Comparison of ENCODE assay signal across 8 cellular contexts in genomic region chr16:70454221-70455034, GRCh38. TPM values are rescaled to one million over a fixed set of nuclear protein-coding genes. Genes with fewer than 3 reads are reported as not detected.
DNase-seq lines count a peak whose midpoint lies in the region; ATAC-seq and TF ChIP-seq lines count a peak whose summit lies in the region.

FCSK (plus strand) TSS chr16:70454595; CDS start chr16:70463191, 8,596 bp downstream.

- DNase-seq in DMS114 treated with DMSO at 0.1 percent for 48 hours (lab: John Stamatoyannopoulos, UW; ENCODE audit: unreplicated experiment) = peak; percentile 85
- peak; percentile 83 for DNase-seq in HT1080 (ENCODE audit: low read depth)
- DNase-seq in activated naive CD4-positive, alpha-beta T cell treated with Interleukin-2 at 50 U/mL for 16 hours = peak; percentile 70
- no peak for DNase-seq in glomerular endothelial cell (ENCODE audit: extremely low read depth, low read depth, low spot score)
- no peak for DNase-seq in omental fat pad (ENCODE audit: low spot score)

- peak; percentile 61 for TF ChIP-seq POLR2A in Raji (IDR thresholded peaks at IDR 0.05; ENCODE audit: insufficient read depth, low read depth, low read length)

- ATAC-seq in GM21360 (IDR thresholded peaks at IDR 0.05; ENCODE audit: unreplicated experiment) (peak; percentile 78), omental fat pad (ENCODE audit: low FRiP score) (peak; percentile 69)

- no peak for TF ChIP-seq CTCF in omental fat pad (IDR thresholded peaks at IDR 0.05)

- H3K27ac ChIP-seq in temporal lobe (ENCODE audit: low read depth, low read length) = peak within 1 kb of the TSS; percentile 76

RNA-seq across cellular contexts. Expression of gene FCSK, which starts in this region (rescaled TPM):
- total RNA-seq in HT1080 (2014; rRNA removed; shearing (Covaris generic)) = 3.9 and 4.9 TPM in 2 replicates
- 2.7 and 3.1 TPM in 2 replicates for polyA plus RNA-seq in HT1080 (2015; cell fraction: cytosol; rRNA removed)
- 21.0 and 24.1 TPM in 2 replicates for polyA plus RNA-seq in HT1080 (2015; cell fraction: nucleus; rRNA removed)
- 14.9 and 17.2 TPM in 2 replicates for total RNA-seq in glomerular endothelial cell
- total RNA-seq in omental fat pad = 10 to 100 TPM in 3 of 4 donors, 1 to 10 TPM in 1; 7.3 to 17.3 (median 12.8) TPM
- 4.9 TPM for total RNA-seq in temporal lobe

Comparison
In these comparisons a context has a peak if more than half of its experiments do, and no peak if none do; other contexts are left out.
1. DNase-seq: peak in DMS114 treated with DMSO at 0.1 percent for 48 hours (single experiment), HT1080 (single experiment) and activated naive CD4-positive, alpha-beta T cell treated with Interleukin-2 at 50 U/mL for 16 hours (single experiment); none in glomerular endothelial cell (single experiment) and omental fat pad (single experiment).